1 cellular context compared by ENCODE assay signal in the genomic region with DNA sequence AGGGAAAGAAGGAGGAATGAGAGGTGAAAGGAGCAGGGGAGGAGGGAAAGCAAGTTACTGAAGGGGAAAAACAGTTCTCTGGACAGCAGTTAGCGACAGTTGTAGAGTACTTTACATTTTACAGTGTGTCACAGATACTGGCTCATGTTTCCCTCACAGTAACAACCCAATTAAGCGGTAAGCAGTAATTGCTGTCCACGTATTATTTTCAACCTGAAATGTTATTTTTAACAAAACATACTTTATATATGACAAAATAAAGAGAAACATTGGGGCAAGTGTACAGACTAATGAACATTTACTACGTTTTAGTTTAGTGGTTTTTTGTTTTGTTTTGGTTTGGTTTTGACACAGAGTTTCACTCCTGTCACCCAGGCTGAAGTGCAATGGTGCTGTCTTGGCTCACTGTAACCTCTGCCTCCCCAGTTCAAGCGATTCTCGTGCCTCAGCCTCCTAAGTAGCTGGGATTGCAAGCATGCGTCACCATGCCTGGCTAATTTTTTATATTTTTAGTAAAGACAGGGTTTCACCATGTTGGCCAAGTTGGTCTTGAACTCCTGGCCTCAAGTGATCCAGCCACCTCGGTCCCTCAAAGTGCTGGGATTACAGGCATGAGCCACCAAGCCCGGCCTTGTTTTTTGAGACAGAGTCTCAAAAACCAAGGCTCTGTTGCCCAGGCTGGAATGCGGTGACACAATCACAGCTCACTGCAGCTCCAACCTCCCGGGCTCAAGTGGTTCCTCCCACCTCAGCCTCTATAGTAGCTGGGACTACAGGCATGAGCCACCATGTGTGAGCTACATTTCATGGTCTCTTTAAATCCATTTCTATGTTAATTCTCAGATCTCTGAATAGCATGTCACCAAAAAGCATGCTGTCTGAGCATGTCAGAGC.
TF ChIP-seq lines count a peak whose summit lies in the region.

No MANE protein-coding gene starts in this region.

TF ChIP-seq in HepG2, 621 proteins besides CTCF, POLR2A, EP300 and RAD21 (continued from another document and continues in another):
- 0 out of 2 replicates have a peak, but pooled peaks have one; percentile 41 for TF ChIP-seq RXRB (CRISPR knock-in tag; IDR thresholded peaks at IDR 0.05; ENCODE audit: borderline replicate concordance)
- no peak for TF ChIP-seq ZKSCAN8 (CRISPR knock-in tag; IDR thresholded peaks at IDR 0.05; ENCODE audit: borderline replicate concordance)
- TF ChIP-seq ZNF136 (CRISPR knock-in tag; IDR thresholded peaks at IDR 0.05; ENCODE audit: low read depth): no peak
- no peak for TF ChIP-seq ZNF780A (CRISPR knock-in tag; IDR thresholded peaks at IDR 0.05)
- no peak for TF ChIP-seq SKI (IDR thresholded peaks at IDR 0.05; ENCODE audit: partially characterized antibody)
- 0 out of 2 replicates have a peak, but pooled peaks have one; percentile 13 for TF ChIP-seq ZMAT3 (CRISPR knock-in tag; conservative IDR thresholded peaks at IDR 0.05)
- TF ChIP-seq, protein P1, sequence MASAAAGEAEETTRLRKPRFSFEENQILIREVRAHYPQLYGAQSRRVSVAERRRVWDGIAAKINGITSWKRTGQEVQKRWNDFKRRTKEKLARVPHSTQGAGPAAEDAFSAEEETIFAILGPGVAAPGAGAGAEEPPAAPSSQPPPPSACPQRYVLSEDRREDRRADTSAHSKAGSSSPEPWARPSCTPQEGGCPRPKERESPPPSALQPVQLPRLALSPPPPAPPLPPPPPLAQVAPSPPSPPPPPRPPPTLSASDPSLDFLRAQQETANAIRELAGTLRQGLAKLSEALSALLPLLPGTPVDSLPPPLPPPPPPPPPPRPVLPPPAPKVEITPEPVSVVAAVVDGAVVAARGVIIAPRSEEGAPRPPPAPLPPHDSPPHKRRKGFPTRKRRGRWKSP (CRISPR knock-in tag; IDR thresholded peaks at IDR 0.05): no peak
- TF ChIP-seq ZNF614 (CRISPR knock-in tag; IDR thresholded peaks at IDR 0.05; ENCODE audit: borderline replicate concordance): peak; percentile 34; the same call in 1 of the 2 replicates
- TF ChIP-seq, protein P2, sequence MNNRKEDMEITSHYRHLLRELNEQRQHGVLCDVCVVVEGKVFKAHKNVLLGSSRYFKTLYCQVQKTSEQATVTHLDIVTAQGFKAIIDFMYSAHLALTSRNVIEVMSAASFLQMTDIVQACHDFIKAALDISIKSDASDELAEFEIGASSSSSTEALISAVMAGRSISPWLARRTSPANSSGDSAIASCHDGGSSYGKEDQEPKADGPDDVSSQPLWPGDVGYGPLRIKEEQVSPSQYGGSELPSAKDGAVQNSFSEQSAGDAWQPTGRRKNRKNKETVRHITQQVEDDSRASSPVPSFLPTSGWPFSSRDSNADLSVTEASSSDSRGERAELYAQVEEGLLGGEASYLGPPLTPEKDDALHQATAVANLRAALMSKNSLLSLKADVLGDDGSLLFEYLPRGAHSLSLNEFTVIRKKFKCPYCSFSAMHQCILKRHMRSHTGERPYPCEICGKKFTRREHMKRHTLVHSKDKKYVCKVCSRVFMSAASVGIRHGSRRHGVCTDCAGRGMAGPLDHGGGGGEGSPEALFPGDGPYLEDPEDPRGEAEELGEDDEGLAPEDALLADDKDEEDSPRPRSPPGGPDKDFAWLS (CRISPR knock-in tag; IDR thresholded peaks at IDR 0.05; ENCODE audit: borderline replicate concordance): no peak
- TF ChIP-seq, protein P3, sequence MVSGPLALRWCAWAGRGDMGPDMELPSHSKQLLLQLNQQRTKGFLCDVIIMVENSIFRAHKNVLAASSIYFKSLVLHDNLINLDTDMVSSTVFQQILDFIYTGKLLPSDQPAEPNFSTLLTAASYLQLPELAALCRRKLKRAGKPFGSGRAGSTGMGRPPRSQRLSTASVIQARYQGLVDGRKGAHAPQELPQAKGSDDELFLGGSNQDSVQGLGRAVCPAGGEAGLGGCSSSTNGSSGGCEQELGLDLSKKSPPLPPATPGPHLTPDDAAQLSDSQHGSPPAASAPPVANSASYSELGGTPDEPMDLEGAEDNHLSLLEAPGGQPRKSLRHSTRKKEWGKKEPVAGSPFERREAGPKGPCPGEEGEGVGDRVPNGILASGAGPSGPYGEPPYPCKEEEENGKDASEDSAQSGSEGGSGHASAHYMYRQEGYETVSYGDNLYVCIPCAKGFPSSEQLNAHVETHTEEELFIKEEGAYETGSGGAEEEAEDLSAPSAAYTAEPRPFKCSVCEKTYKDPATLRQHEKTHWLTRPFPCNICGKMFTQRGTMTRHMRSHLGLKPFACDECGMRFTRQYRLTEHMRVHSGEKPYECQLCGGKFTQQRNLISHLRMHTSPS (CRISPR knock-in tag; IDR thresholded peaks at IDR 0.05; ENCODE audit: low read depth): no peak
- TF ChIP-seq ZMYM4 (CRISPR knock-in tag; IDR thresholded peaks at IDR 0.05): no peak
- TF ChIP-seq, protein P4, sequence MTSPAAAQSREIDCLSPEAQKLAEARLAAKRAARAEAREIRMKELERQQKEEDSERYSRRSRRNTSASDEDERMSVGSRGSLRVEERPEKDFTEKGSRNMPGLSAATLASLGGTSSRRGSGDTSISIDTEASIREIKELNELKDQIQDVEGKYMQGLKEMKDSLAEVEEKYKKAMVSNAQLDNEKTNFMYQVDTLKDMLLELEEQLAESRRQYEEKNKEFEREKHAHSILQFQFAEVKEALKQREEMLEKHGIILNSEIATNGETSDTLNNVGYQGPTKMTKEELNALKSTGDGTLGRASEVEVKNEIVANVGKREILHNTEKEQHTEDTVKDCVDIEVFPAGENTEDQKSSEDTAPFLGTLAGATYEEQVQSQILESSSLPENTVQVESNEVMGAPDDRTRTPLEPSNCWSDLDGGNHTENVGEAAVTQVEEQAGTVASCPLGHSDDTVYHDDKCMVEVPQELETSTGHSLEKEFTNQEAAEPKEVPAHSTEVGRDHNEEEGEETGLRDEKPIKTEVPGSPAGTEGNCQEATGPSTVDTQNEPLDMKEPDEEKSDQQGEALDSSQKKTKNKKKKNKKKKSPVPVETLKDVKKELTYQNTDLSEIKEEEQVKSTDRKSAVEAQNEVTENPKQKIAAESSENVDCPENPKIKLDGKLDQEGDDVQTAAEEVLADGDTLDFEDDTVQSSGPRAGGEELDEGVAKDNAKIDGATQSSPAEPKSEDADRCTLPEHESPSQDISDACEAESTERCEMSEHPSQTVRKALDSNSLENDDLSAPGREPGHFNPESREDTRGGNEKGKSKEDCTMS (CRISPR knock-in tag; conservative IDR thresholded peaks at IDR 0.05): no peak
- TF ChIP-seq ZFP82 (CRISPR knock-in tag; IDR thresholded peaks at IDR 0.05; ENCODE audit: borderline replicate concordance): 0 out of 2 replicates have a peak, but pooled peaks have one; percentile 36
- 0 out of 2 replicates have a peak, but pooled peaks have one; percentile 8 for TF ChIP-seq CHD4 (IDR thresholded peaks at IDR 0.05; ENCODE audit: borderline replicate concordance, low read length)
- no peak for TF ChIP-seq TAF1 (CRISPR knock-in tag; IDR thresholded peaks at IDR 0.05)
- TF ChIP-seq RBAK (CRISPR knock-in tag; IDR thresholded peaks at IDR 0.05): no peak
- no peak for TF ChIP-seq HOXD1 (CRISPR knock-in tag; IDR thresholded peaks at IDR 0.05)
- TF ChIP-seq CEBPG (CRISPR knock-in tag; IDR thresholded peaks at IDR 0.05): peak; percentile 72
- TF ChIP-seq, protein P5, sequence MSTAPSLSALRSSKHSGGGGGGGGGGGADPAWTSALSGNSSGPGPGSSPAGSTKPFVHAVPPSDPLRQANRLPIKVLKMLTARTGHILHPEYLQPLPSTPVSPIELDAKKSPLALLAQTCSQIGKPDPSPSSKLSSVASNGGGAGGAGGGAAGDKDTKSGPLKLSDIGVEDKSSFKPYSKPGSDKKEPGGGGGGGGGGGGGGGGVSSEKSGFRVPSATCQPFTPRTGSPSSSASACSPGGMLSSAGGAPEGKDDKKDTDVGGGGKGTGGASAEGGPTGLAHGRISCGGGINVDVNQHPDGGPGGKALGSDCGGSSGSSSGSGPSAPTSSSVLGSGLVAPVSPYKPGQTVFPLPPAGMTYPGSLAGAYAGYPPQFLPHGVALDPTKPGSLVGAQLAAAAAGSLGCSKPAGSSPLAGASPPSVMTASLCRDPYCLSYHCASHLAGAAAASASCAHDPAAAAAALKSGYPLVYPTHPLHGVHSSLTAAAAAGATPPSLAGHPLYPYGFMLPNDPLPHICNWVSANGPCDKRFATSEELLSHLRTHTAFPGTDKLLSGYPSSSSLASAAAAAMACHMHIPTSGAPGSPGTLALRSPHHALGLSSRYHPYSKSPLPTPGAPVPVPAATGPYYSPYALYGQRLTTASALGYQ (CRISPR knock-in tag; IDR thresholded peaks at IDR 0.05): no peak
- 0 out of 2 replicates have a peak, but pooled peaks have one; percentile 55 for TF ChIP-seq ZNF816 (CRISPR knock-in tag; IDR thresholded peaks at IDR 0.05; ENCODE audit: borderline replicate concordance)
- TF ChIP-seq, protein P6, sequence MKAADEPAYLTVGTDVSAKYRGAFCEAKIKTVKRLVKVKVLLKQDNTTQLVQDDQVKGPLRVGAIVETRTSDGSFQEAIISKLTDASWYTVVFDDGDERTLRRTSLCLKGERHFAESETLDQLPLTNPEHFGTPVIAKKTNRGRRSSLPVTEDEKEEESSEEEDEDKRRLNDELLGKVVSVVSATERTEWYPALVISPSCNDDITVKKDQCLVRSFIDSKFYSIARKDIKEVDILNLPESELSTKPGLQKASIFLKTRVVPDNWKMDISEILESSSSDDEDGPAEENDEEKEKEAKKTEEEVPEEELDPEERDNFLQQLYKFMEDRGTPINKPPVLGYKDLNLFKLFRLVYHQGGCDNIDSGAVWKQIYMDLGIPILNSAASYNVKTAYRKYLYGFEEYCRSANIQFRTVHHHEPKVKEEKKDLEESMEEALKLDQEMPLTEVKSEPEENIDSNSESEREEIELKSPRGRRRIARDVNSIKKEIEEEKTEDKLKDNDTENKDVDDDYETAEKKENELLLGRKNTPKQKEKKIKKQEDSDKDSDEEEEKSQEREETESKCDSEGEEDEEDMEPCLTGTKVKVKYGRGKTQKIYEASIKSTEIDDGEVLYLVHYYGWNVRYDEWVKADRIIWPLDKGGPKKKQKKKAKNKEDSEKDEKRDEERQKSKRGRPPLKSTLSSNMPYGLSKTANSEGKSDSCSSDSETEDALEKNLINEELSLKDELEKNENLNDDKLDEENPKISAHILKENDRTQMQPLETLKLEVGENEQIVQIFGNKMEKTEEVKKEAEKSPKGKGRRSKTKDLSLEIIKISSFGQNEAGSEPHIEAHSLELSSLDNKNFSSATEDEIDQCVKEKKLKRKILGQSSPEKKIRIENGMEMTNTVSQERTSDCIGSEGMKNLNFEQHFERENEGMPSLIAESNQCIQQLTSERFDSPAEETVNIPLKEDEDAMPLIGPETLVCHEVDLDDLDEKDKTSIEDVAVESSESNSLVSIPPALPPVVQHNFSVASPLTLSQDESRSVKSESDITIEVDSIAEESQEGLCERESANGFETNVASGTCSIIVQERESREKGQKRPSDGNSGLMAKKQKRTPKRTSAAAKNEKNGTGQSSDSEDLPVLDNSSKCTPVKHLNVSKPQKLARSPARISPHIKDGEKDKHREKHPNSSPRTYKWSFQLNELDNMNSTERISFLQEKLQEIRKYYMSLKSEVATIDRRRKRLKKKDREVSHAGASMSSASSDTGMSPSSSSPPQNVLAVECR (CRISPR knock-in tag; IDR thresholded peaks at IDR 0.05; ENCODE audit: borderline replicate concordance): no peak
- TF ChIP-seq JUNB (CRISPR knock-in tag; IDR thresholded peaks at IDR 0.05; ENCODE audit: borderline replicate concordance): no peak
- TF ChIP-seq ZNF605 (CRISPR knock-in tag; IDR thresholded peaks at IDR 0.05): 0 out of 2 replicates have a peak, but pooled peaks have one; percentile 9
- TF ChIP-seq ZNF879 (CRISPR knock-in tag; IDR thresholded peaks at IDR 0.05): no peak
- 0 out of 2 replicates have a peak, but pooled peaks have one; percentile 40 for TF ChIP-seq MEF2D (CRISPR knock-in tag; IDR thresholded peaks at IDR 0.05)
- TF ChIP-seq ZFP41 (CRISPR knock-in tag; IDR thresholded peaks at IDR 0.05; ENCODE audit: borderline replicate concordance): no peak
- TF ChIP-seq ISX (CRISPR knock-in tag; conservative IDR thresholded peaks at IDR 0.05): no peak
- TF ChIP-seq, protein P7, sequence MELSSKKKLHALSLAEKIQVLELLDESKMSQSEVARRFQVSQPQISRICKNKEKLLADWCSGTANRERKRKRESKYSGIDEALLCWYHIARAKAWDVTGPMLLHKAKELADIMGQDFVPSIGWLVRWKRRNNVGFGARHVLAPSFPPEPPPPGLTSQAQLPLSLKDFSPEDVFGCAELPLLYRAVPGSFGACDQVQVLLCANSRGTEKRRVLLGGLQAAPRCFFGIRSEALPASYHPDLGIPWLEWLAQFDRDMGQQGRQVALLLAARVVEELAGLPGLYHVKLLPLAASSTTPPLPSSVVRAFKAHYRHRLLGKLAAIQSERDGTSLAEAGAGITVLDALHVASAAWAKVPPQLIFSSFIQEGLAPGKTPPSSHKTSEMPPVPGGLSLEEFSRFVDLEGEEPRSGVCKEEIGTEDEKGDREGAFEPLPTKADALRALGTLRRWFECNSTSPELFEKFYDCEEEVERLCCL (CRISPR knock-in tag; IDR thresholded peaks at IDR 0.05; ENCODE audit: borderline replicate concordance): peak; percentile 64; the same call in 1 of the 2 replicates
- no peak for TF ChIP-seq CBX5 (CRISPR knock-in tag; IDR thresholded peaks at IDR 0.05; ENCODE audit: borderline replicate concordance)
- TF ChIP-seq, protein P8, sequence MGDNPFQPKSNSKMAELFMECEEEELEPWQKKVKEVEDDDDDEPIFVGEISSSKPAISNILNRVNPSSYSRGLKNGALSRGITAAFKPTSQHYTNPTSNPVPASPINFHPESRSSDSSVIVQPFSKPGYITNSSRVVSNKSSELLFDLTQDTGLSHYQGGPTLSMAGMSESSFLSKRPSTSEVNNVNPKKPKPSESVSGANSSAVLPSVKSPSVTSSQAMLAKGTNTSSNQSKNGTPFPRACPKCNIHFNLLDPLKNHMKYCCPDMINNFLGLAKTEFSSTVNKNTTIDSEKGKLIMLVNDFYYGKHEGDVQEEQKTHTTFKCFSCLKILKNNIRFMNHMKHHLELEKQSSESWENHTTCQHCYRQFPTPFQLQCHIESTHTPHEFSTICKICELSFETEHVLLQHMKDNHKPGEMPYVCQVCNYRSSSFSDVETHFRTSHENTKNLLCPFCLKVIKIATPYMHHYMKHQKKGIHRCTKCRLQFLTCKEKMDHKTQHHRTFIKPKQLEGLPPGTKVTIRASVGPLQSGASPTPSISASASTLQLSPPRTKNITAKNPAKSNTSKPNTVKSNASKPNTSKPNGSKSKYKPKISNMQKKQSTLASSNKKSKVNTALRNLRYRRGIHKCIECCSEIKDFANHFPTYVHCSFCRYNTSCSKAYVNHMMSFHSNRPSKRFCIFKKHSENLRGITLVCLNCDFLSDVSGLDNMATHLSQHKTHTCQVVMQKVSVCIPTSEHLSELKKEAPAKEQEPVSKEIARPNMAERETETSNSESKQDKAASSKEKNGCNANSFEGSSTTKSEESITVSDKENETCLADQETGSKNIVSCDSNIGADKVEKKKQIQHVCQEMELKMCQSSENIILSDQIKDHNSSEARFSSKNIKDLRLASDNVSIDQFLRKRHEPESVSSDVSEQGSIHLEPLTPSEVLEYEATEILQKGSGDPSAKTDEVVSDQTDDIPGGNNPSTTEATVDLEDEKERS (CRISPR knock-in tag; IDR thresholded peaks at IDR 0.05): no peak
- no peak for TF ChIP-seq ZNF230 (CRISPR knock-in tag; IDR thresholded peaks at IDR 0.05)
- TF ChIP-seq ZNF672 (CRISPR knock-in tag; IDR thresholded peaks at IDR 0.05): no peak
- TF ChIP-seq CBX1 (IDR thresholded peaks at IDR 0.05; ENCODE audit: low read depth): no peak
- no peak for TF ChIP-seq NRL (CRISPR knock-in tag; IDR thresholded peaks at IDR 0.05; ENCODE audit: borderline replicate concordance)
- TF ChIP-seq ZNF501 (CRISPR knock-in tag; IDR thresholded peaks at IDR 0.05): 0 out of 2 replicates have a peak, but pooled peaks have one; percentile 38
- TF ChIP-seq, protein P9, sequence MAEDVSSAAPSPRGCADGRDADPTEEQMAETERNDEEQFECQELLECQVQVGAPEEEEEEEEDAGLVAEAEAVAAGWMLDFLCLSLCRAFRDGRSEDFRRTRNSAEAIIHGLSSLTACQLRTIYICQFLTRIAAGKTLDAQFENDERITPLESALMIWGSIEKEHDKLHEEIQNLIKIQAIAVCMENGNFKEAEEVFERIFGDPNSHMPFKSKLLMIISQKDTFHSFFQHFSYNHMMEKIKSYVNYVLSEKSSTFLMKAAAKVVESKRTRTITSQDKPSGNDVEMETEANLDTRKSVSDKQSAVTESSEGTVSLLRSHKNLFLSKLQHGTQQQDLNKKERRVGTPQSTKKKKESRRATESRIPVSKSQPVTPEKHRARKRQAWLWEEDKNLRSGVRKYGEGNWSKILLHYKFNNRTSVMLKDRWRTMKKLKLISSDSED (CRISPR knock-in tag; IDR thresholded peaks at IDR 0.05): no peak
